9 cellular contexts compared by ENCODE assay signal in the genomic region with DNA sequence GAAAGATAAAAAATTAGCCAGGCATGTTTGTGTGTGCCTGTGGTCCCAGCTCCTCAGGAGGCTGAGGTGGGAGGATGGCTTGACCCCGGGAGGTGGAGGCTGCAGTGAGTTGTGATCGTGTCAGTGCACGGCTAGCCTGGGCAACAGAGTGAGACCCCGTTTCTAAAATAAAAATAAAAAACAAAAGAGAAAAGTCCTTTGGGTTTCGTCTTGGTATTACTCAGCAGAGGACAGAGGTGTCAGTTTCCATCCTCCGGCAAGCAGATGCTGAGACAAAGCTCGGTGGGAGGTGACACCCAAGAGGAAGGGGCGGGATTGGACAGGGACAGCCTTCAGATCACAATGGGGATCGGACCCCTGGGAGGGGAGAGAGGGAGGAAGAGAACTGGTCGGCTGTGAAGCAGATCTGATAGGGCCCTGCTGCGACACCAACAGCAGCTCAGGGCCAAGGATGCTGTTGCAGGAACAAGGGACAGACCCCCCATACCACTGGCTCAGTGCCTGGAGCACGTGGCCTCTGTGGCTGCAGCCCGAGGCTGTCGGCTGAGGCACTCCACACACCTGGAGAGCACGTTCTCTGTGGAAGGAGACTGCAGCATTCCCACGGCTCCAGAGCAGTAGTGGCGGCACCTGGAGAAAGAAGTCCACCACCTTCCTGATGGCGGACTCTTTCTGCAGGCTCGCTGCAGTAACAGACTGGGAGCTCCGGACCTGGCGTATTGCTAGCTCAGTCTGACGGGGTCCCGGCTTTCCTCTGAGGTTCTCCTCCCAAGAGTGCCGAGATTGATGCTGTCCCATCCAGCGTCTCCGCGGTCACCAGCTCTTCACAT. TPM values are rescaled to one million over a fixed set of nuclear protein-coding genes. Genes with fewer than 3 reads are reported as not detected.
A peak's percentile ranks its signal among the peaks of the same experiment; 100 is the strongest.
DNase-seq lines count a peak whose midpoint lies in the region; ATAC-seq and TF ChIP-seq lines count a peak whose summit lies in the region.
"Had no signal": no experiment of that assay in that cellular context is flagged by ENCODE, and none has a peak within 500 bp of the region (broad histone marks: within the 10 kb centered on the region; RNA-seq: fewer than 3 reads in every experiment).

No MANE protein-coding gene starts in this region.

- TF ChIP-seq CTCF in PC-3 (conservative IDR thresholded peaks at IDR 0.05; ENCODE audit: low read depth, low read length) = no peak

- no peaks in the 10 kb centered on the region for H3K9me2 ChIP-seq in PC-3 (replicated peaks; ENCODE audit: low read length)

- POLR2A ChIA-PET in PC-3 (lab: Charles Lee; ENCODE audit: unreplicated experiment) = no interaction called here

- no peak overlapping the region for H2AFZ ChIP-seq in PC-3 (ENCODE audit: low read length)

- no peaks in the 10 kb centered on the region for H3K36me3 ChIP-seq in CD4-positive, CD25-positive, alpha-beta regulatory T cell (ENCODE audit: control insufficient read depth, insufficient read depth, low read length)
- H3K36me3 ChIP-seq in PC-3 (ENCODE audit: low read depth, low read length) = no peaks in the 10 kb centered on the region

- CTCF ChIA-PET in PC-3 (lab: Charles Lee) = interaction anchor here (1.0 kb wide), 1 partner anchor 221 kb away, joined by 4 read pairs; no protein-coding TSS in a partner anchor

- no peaks in the 10 kb centered on the region for H4K20me1 ChIP-seq in PC-3 (ENCODE audit: low read length)

- ATAC-seq in CD4-positive, CD25-positive, alpha-beta regulatory T cell (ENCODE audit: low read depth in 2 of 2) = no peak
- peak; percentile 37 for ATAC-seq in GM18517 (IDR thresholded peaks at IDR 0.05; ENCODE audit: unreplicated experiment)
- ATAC-seq in HG03108 (IDR thresholded peaks at IDR 0.05; ENCODE audit: unreplicated experiment) = peak; percentile 20
- no peak for ATAC-seq in HG03280 (IDR thresholded peaks at IDR 0.05; ENCODE audit: unreplicated experiment)
- ATAC-seq in HG03439 (IDR thresholded peaks at IDR 0.05; ENCODE audit: unreplicated experiment) = no peak
- ATAC-seq in PC-3 = no peak

- peak overlapping the region; percentile 7 for H3K4me3 ChIP-seq in CD4-positive, CD25-positive, alpha-beta regulatory T cell (ENCODE audit: low read depth, low read length)
- no peak overlapping the region for H3K4me3 ChIP-seq in PC-3 (ENCODE audit: low read length)

- peaks cover 6% of the 10 kb centered on the region for H3K36me3 Mint-ChIP-seq in CD4-positive, CD25-positive, alpha-beta regulatory T cell
- H3K36me3 Mint-ChIP-seq in activated T-helper 1 cell treated with anti-CD3 and anti-CD28 coated beads, Interleukin-12 subunit alpha, Interleukin-12 subunit beta, Interleukin-2, Interleukin-4 antibody, amounts not matched to agents 30 ng/mL and 10 ng/mL and 1 ng/mL, durations not matched to agents 14 hours and 24 hours and 36 hours (ENCODE audit: low read depth) = peaks cover 2% of the 10 kb centered on the region

- no peaks in the 10 kb centered on the region for H3K9me3 ChIP-seq in CD4-positive, CD25-positive, alpha-beta regulatory T cell (ENCODE audit: control insufficient read depth in 2 of 2, low read length in 2 of 2)
- no peaks in the 10 kb centered on the region for H3K9me3 ChIP-seq in PC-3 (ENCODE audit: low read length)

- peaks cover 0 to 3% (median 0%) of the 10 kb centered on the region in 7 donors for H3K9me3 Mint-ChIP-seq in CD4-positive, CD25-positive, alpha-beta regulatory T cell
- H3K9me3 Mint-ChIP-seq in activated T-helper 1 cell treated with anti-CD3 and anti-CD28 coated beads, Interleukin-12 subunit alpha, Interleukin-12 subunit beta, Interleukin-2, Interleukin-4 antibody, amounts not matched to agents 30 ng/mL and 10 ng/mL and 1 ng/mL, durations not matched to agents 14 hours and 24 hours and 36 hours = no peaks in the 10 kb centered on the region

- H3K4me2 ChIP-seq in PC-3 (ENCODE audit: low read length) = no peak overlapping the region

- H3K9ac ChIP-seq in PC-3 (ENCODE audit: low read length) = no peak overlapping the region

- no peaks in the 10 kb centered on the region for H3K79me2 ChIP-seq in PC-3 (ENCODE audit: low read length)

- peaks cover 4% of the 10 kb centered on the region for H3K27me3 Mint-ChIP-seq in CD4-positive, CD25-positive, alpha-beta regulatory T cell
- H3K27me3 Mint-ChIP-seq in activated T-helper 1 cell treated with anti-CD3 and anti-CD28 coated beads, Interleukin-12 subunit alpha, Interleukin-12 subunit beta, Interleukin-2, Interleukin-4 antibody, amounts not matched to agents 30 ng/mL and 10 ng/mL and 1 ng/mL, durations not matched to agents 14 hours and 24 hours and 36 hours (ENCODE audit: insufficient read depth) = peaks cover 4% of the 10 kb centered on the region

- intact Hi-C loops in activated T-helper 1 cell treated with anti-CD3 and anti-CD28 coated beads, Interleukin-12 subunit alpha, Interleukin-12 subunit beta, Interleukin-2, Interleukin-4 antibody, amounts not matched to agents 30 ng/mL and 10 ng/mL and 1 ng/mL, durations not matched to agents 14 hours and 24 hours and 36 hours (cut with micrococcal nuclease) = loop anchor here (2.0 to 10.0 kb wide), 3 partner anchors 45 to 562 kb away; partner anchors contain the start of gene ADA2
- intact Hi-C loops in PC-3 (cut with micrococcal nuclease) = no loop called here

- no peaks in the 10 kb centered on the region for H3K27me3 ChIP-seq in CD4-positive, CD25-positive, alpha-beta regulatory T cell (ENCODE audit: control insufficient read depth, insufficient read depth, low read length)
- H3K27me3 ChIP-seq in PC-3 (ENCODE audit: low read length) = no peaks in the 10 kb centered on the region

- H3K4me3 Mint-ChIP-seq in CD4-positive, CD25-positive, alpha-beta regulatory T cell = peak overlapping the region; percentile 83 to 99 (median 92)
- peak overlapping the region; percentile 43 for H3K4me3 Mint-ChIP-seq in activated T-helper 1 cell treated with anti-CD3 and anti-CD28 coated beads, Interleukin-12 subunit alpha, Interleukin-12 subunit beta, Interleukin-2, Interleukin-4 antibody, amounts not matched to agents 30 ng/mL and 10 ng/mL and 1 ng/mL, durations not matched to agents 14 hours and 24 hours and 36 hours

- peak overlapping the region in 2 of 3 donors; percentile 90 to 99 for H3K27ac Mint-ChIP-seq in CD4-positive, CD25-positive, alpha-beta regulatory T cell
- peak overlapping the region; percentile 82 for H3K27ac Mint-ChIP-seq in activated T-helper 1 cell treated with anti-CD3 and anti-CD28 coated beads, Interleukin-12 subunit alpha, Interleukin-12 subunit beta, Interleukin-2, Interleukin-4 antibody, amounts not matched to agents 30 ng/mL and 10 ng/mL and 1 ng/mL, durations not matched to agents 14 hours and 24 hours and 36 hours

- DNase-seq in CD4-positive, CD25-positive, alpha-beta regulatory T cell = peak in 1 of 3 donors; percentile 49
- DNase-seq in activated T-helper 1 cell treated with anti-CD3 and anti-CD28 coated beads, Interleukin-12 subunit alpha, Interleukin-12 subunit beta, Interleukin-2, Interleukin-4 antibody, amounts not matched to agents 30 ng/mL and 10 ng/mL and 1 ng/mL, durations not matched to agents 14 hours and 24 hours and 36 hours (ENCODE audit: low spot score) = no peak
- no peak for DNase-seq in kidney tubule cell (ENCODE audit: low spot score)
- DNase-seq in PC-3 = no peak
- DNase-seq: NCI-H187 had no signal

- no TSS peak for BruUV-seq in PC-3 (replicated peaks; lab: Mats Ljungman, UMichigan)

- peaks cover 70% of the 10 kb centered on the region for H3K4me1 ChIP-seq in CD4-positive, CD25-positive, alpha-beta regulatory T cell (ENCODE audit: control insufficient read depth, insufficient read depth, low read length, poor library complexity, severe bottlenecking)
- H3K4me1 ChIP-seq in PC-3 (ENCODE audit: insufficient read depth, low read length) = peaks cover 10% of the 10 kb centered on the region

- H3F3A ChIP-seq in PC-3 (ENCODE audit: low read length, unreplicated experiment) = no peaks in the 10 kb centered on the region

- peaks cover 14 to 71% (median 39%) of the 10 kb centered on the region in 4 donors for H3K4me1 Mint-ChIP-seq in CD4-positive, CD25-positive, alpha-beta regulatory T cell
- peaks cover 72% of the 10 kb centered on the region for H3K4me1 Mint-ChIP-seq in activated T-helper 1 cell treated with anti-CD3 and anti-CD28 coated beads, Interleukin-12 subunit alpha, Interleukin-12 subunit beta, Interleukin-2, Interleukin-4 antibody, amounts not matched to agents 30 ng/mL and 10 ng/mL and 1 ng/mL, durations not matched to agents 14 hours and 24 hours and 36 hours (ENCODE audit: low read depth)

- no peak overlapping the region for H3K27ac ChIP-seq in CD4-positive, CD25-positive, alpha-beta regulatory T cell (ENCODE audit: insufficient read depth, low read length, poor library complexity, severe bottlenecking)
- no peak overlapping the region for H3K27ac ChIP-seq in PC-3 (ENCODE audit: low read length)

RNA-seq across cellular contexts. Expression of gene BID, which starts 5.2 kb away (rescaled TPM):
- 17.6 TPM for total RNA-seq in CD4-positive, CD25-positive, alpha-beta regulatory T cell
- polyA plus RNA-seq in CD4-positive, CD25-positive, alpha-beta regulatory T cell = 10 to 100 TPM; 56.2 to 84.0 (median 71.2) TPM
- total RNA-seq in activated T-helper 1 cell treated with anti-CD3 and anti-CD28 coated beads, Interleukin-12 subunit alpha, Interleukin-12 subunit beta, Interleukin-2, Interleukin-4 antibody, amounts not matched to agents 30 ng/mL and 10 ng/mL and 1 ng/mL, durations not matched to agents 14 hours and 24 hours and 36 hours = 15.4 and 17.9 TPM in 2 replicates
- 123 and 129 TPM in 2 replicates for total RNA-seq in PC-3 (2014; rRNA removed)

Comparison
In these comparisons a context has a peak if more than half of its experiments do, and no peak if none do; other contexts are left out.
1. ATAC-seq: peak in GM18517 (single experiment) and HG03108 (single experiment); none in CD4-positive, CD25-positive, alpha-beta regulatory T cell (0 of 2), HG03280 (single experiment), HG03439 (single experiment) and PC-3 (single experiment).